ENCODE assay signal across 10 cellular contexts in the genomic region with DNA sequence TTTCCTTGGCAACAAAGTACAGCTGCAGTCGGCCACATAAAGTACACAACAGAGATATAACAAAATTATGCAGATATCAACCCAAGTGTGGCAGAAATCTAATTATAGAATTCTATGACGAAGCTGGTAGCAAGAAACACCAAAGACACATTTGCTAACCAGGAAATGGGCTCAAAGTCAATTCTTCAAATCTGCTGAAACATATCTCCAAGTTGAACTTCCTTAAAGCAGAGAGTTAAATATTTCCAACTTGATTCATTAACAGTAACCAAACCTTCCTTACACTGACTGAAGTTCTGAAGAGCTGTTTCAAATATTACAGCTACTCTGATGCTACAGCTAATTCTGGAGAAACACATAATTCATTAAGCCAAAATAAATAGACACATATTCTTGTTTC.
A peak's percentile ranks its signal among the peaks of the same experiment; 100 is the strongest.
DNase-seq lines count a peak whose midpoint lies in the region; ATAC-seq lines count a peak whose summit lies in the region.
"Had no signal": no experiment of that assay in that cellular context is flagged by ENCODE, and none has a peak within 500 bp of the region (broad histone marks: within the 10 kb centered on the region; RNA-seq: fewer than 3 reads in every experiment).

No MANE protein-coding gene starts in this region.

- ATAC-seq in GM19395 (IDR thresholded peaks at IDR 0.05; ENCODE audit: unreplicated experiment): no peak

- no peak overlapping the region for H3K4me3 Mint-ChIP-seq in dendritic cell treated with granulocyte-macrophage colony-stimulating factor and Interleukin-4, amounts not matched to agents 40 ng/mL and 50 ng/mL, for 4 days

- peak overlapping the region; percentile 45 for H3K27ac Mint-ChIP-seq in dendritic cell treated with granulocyte-macrophage colony-stimulating factor and Interleukin-4, amounts not matched to agents 40 ng/mL and 50 ng/mL, for 4 days

- intact Hi-C loops in dendritic cell treated with granulocyte-macrophage colony-stimulating factor and Interleukin-4, amounts not matched to agents 40 ng/mL and 50 ng/mL, for 4 days (cut with micrococcal nuclease): no loop called here

- peaks cover 4 to 6% of the 10 kb centered on the region in 2 donors for H3K4me1 ChIP-seq in mucosa of rectum (ENCODE audit: control insufficient read depth in 2 of 2, insufficient read depth in 2 of 2, low read length in 2 of 2)

- peak; percentile 26 for DNase-seq in AG08396 (ENCODE audit: low spot score)
- peak; percentile 59 for DNase-seq in LHCN-M2 (ENCODE audit: low read depth)
- DNase-seq in SW 1271 (lab: John Stamatoyannopoulos, UW): no peak
- DNase-seq in putamen (ENCODE audit: low spot score): no peak
- DNase-seq in T-helper 9 cell: no peak
- DNase-seq: GDM1 had no signal

- no peaks in the 10 kb centered on the region for H3K9me3 Mint-ChIP-seq in dendritic cell treated with granulocyte-macrophage colony-stimulating factor and Interleukin-4, amounts not matched to agents 40 ng/mL and 50 ng/mL, for 4 days

- peaks cover 33 to 48% of the 10 kb centered on the region in 2 donors for H3K36me3 ChIP-seq in mucosa of rectum (ENCODE audit: control insufficient read depth in 2 of 2, insufficient read depth in 2 of 2, low read length in 2 of 2)

- H3K9me3 ChIP-seq in mucosa of rectum (ENCODE audit: control insufficient read depth in 2 of 2, low read length in 2 of 2): no peaks in the 10 kb centered on the region

- H3K36me3 Mint-ChIP-seq in dendritic cell treated with granulocyte-macrophage colony-stimulating factor and Interleukin-4, amounts not matched to agents 40 ng/mL and 50 ng/mL, for 4 days (ENCODE audit: low read depth): peaks cover 87% of the 10 kb centered on the region

- H3K27me3 Mint-ChIP-seq in dendritic cell treated with granulocyte-macrophage colony-stimulating factor and Interleukin-4, amounts not matched to agents 40 ng/mL and 50 ng/mL, for 4 days: no peaks in the 10 kb centered on the region

- H3K4me1 Mint-ChIP-seq in dendritic cell treated with granulocyte-macrophage colony-stimulating factor and Interleukin-4, amounts not matched to agents 40 ng/mL and 50 ng/mL, for 4 days (ENCODE audit: low read depth): peaks cover 22% of the 10 kb centered on the region

- no peak overlapping the region for H3K9ac ChIP-seq in mucosa of rectum (ENCODE audit: low read depth in 1 of 2, low read length in 2 of 2)

- H3K4me3 ChIP-seq in mucosa of rectum (ENCODE audit: low read length in 2 of 2): no peak overlapping the region
- H3K4me3 ChIP-seq: K562 had no signal

- no peaks in the 10 kb centered on the region for H3K27me3 ChIP-seq in mucosa of rectum (ENCODE audit: control insufficient read depth in 2 of 2, insufficient read depth in 2 of 2, low read length in 2 of 2)

- peak overlapping the region; percentile 3 to 26 for H3K27ac ChIP-seq in mucosa of rectum (ENCODE audit: low read depth in 2 of 2, low read length in 2 of 2)

Comparison
In these comparisons a context has a peak if more than half of its experiments do, and no peak if none do; other contexts are left out.
1. DNase-seq: peak in AG08396 (single experiment) and LHCN-M2 (single experiment); none in SW 1271 (0 of 2), putamen (single experiment) and T-helper 9 cell (single experiment).